8 cellular contexts compared by ENCODE assay signal in genomic region chr1:35269989-35270289, GRCh38. TPM values are rescaled to one million over a fixed set of nuclear protein-coding genes. Genes with fewer than 3 reads are reported as not detected.
A peak's percentile ranks its signal among the peaks of the same experiment; 100 is the strongest.
DNase-seq lines count a peak whose midpoint lies in the region; ATAC-seq and TF ChIP-seq lines count a peak whose summit lies in the region.

No MANE protein-coding gene starts in this region.

- no peak for TF ChIP-seq POLR2A in thyroid gland (IDR thresholded peaks at IDR 0.05)

- TF ChIP-seq CTCF in left lung (IDR thresholded peaks at IDR 0.05) (no peak), thoracic aorta (IDR thresholded peaks at IDR 0.05) (no peak), thyroid gland (IDR thresholded peaks at IDR 0.05) (no peak)

- H3K27me3 Mint-ChIP-seq in activated T-cell treated with anti-CD3 and anti-CD28 coated beads, Interleukin-2, amount 50 U/mL, for 4 hours (ENCODE audit: low read depth), result peaks cover 4% of the 10 kb centered on the region
- peaks cover 5% of the 10 kb centered on the region for H3K27me3 Mint-ChIP-seq in activated naive CD8-positive, alpha-beta T cell treated with anti-CD3 and anti-CD28 coated beads, Interleukin-2, amount 10 ng/mL, durations not matched to agents 7 days and 5 days

- H3K4me3 Mint-ChIP-seq in activated T-cell treated with anti-CD3 and anti-CD28 coated beads, Interleukin-2, amount 50 U/mL, for 4 hours, result peak overlapping the region; percentile 87
- peak overlapping the region; percentile 80 for H3K4me3 Mint-ChIP-seq in activated naive CD8-positive, alpha-beta T cell treated with anti-CD3 and anti-CD28 coated beads, Interleukin-2, amount 10 ng/mL, durations not matched to agents 7 days and 5 days

- H3K27me3 ChIP-seq in left lung (no peaks in the 10 kb centered on the region), thoracic aorta (replicated peaks; ENCODE audit: insufficient read depth) (no peaks in the 10 kb centered on the region), thyroid gland (no peaks in the 10 kb centered on the region)

- POLR2A ChIA-PET in activated naive CD8-positive, alpha-beta T cell treated with anti-CD3 and anti-CD28 coated beads, Interleukin-2, amount 10 ng/mL, durations not matched to agents 7 days and 5 days (lab: Charles Lee), result no interaction called here

- H3K4me1 Mint-ChIP-seq in activated T-cell treated with anti-CD3 and anti-CD28 coated beads, Interleukin-2, amount 50 U/mL, for 4 hours (ENCODE audit: low read depth), result peaks cover 29% of the 10 kb centered on the region
- peaks cover 18% of the 10 kb centered on the region for H3K4me1 Mint-ChIP-seq in activated naive CD8-positive, alpha-beta T cell treated with anti-CD3 and anti-CD28 coated beads, Interleukin-2, amount 10 ng/mL, durations not matched to agents 7 days and 5 days

- no peaks in the 10 kb centered on the region for H3K9me3 Mint-ChIP-seq in activated T-cell treated with anti-CD3 and anti-CD28 coated beads, Interleukin-2, amount 50 U/mL, for 4 hours
- peaks cover 3% of the 10 kb centered on the region for H3K9me3 Mint-ChIP-seq in activated naive CD8-positive, alpha-beta T cell treated with anti-CD3 and anti-CD28 coated beads, Interleukin-2, amount 10 ng/mL, durations not matched to agents 7 days and 5 days

- intact Hi-C loops in left lung (cut with DNase I) (no loop called here), thyroid gland (cut with DNase I) (no loop called here)

- H3K4me1 ChIP-seq in left lung, result peaks cover 0 to 19% of the 10 kb centered on the region in 2 donors
- peaks cover 13 to 25% of the 10 kb centered on the region in 2 donors for H3K4me1 ChIP-seq in thoracic aorta (ENCODE audit: control insufficient read depth in 1 of 2, low read depth in 2 of 2)
- H3K4me1 ChIP-seq in thyroid gland, result peaks cover 11 to 13% of the 10 kb centered on the region in 2 donors

- no peaks in the 10 kb centered on the region for H3K36me3 ChIP-seq in left lung
- no peaks in the 10 kb centered on the region for H3K36me3 ChIP-seq in thoracic aorta
- no peaks in the 10 kb centered on the region for H3K36me3 ChIP-seq in thyroid gland

- H3K4me3 ChIP-seq in left lung (peak overlapping the region; percentile 72 to 76), thoracic aorta (peak overlapping the region; percentile 93), thyroid gland (replicated peaks in 1 of 3) (peak overlapping the region in 1 of 3 donors; percentile 100)

- no peak for DNase-seq in activated T-cell treated with anti-CD3 and anti-CD28 coated beads, Interleukin-2, amount 50 U/mL, for 4 hours
- DNase-seq in activated T-cell treated with anti-CD3 and anti-CD28 coated beads for 4 hours (no peak), left lung (no peak), thoracic aorta (ENCODE audit: low spot score) (no peak), thyroid gland (no peak), anterior cingulate cortex (lab: John Stamatoyannopoulos, UW) (no peak)
- DNase-seq in activated naive CD8-positive, alpha-beta T cell treated with anti-CD3 and anti-CD28 coated beads, Interleukin-2, amount 10 ng/mL, durations not matched to agents 7 days and 5 days, result no peak

- ATAC-seq in activated T-cell treated with anti-CD3 and anti-CD28 coated beads, Interleukin-2, amount 50 U/mL, for 4 hours, result no peak
- no peak for ATAC-seq in activated naive CD8-positive, alpha-beta T cell treated with anti-CD3 and anti-CD28 coated beads, Interleukin-2, amount 10 ng/mL, durations not matched to agents 7 days and 5 days (ENCODE audit: low read depth)
- ATAC-seq in left lung (no peak), thoracic aorta (ENCODE audit: insufficient number of reproducible peaks, low FRiP score, low read depth) (no peak), HG02759 (IDR thresholded peaks at IDR 0.05; ENCODE audit: unreplicated experiment) (no peak)

- H3K27ac Mint-ChIP-seq in activated naive CD8-positive, alpha-beta T cell treated with anti-CD3 and anti-CD28 coated beads, Interleukin-2, amount 10 ng/mL, durations not matched to agents 7 days and 5 days, result no peak overlapping the region

- H3K36me3 Mint-ChIP-seq in activated T-cell treated with anti-CD3 and anti-CD28 coated beads, Interleukin-2, amount 50 U/mL, for 4 hours (ENCODE audit: insufficient read depth), result peaks cover 7% of the 10 kb centered on the region
- peaks cover 6% of the 10 kb centered on the region for H3K36me3 Mint-ChIP-seq in activated naive CD8-positive, alpha-beta T cell treated with anti-CD3 and anti-CD28 coated beads, Interleukin-2, amount 10 ng/mL, durations not matched to agents 7 days and 5 days

- WGBS in thyroid gland, 2 donors, result 88 to 90% methylated on average over 2 of the region's 2 CpGs

- H3K9me3 ChIP-seq in left lung, result no peaks in the 10 kb centered on the region
- no peaks in the 10 kb centered on the region for H3K9me3 ChIP-seq in thoracic aorta
- H3K9me3 ChIP-seq in thyroid gland, result no peaks in the 10 kb centered on the region

- peak overlapping the region in 1 of 2 donors; percentile 82 for H3K27ac ChIP-seq in left lung
- no peak overlapping the region for H3K27ac ChIP-seq in thoracic aorta
- no peak overlapping the region for H3K27ac ChIP-seq in thyroid gland

RNA-seq across cellular contexts. Expression of gene ZMYM4, which starts 1.4 kb away (rescaled TPM):
- 10 to 100 TPM; 24.2 to 28.9 (median 26.0) TPM for total RNA-seq in activated T-cell treated with anti-CD3 and anti-CD28 coated beads, Interleukin-2, amount 50 U/mL, for 4 hours
- 10 to 100 TPM; 29.5 to 29.8 TPM for total RNA-seq in activated naive CD8-positive, alpha-beta T cell treated with anti-CD3 and anti-CD28 coated beads, Interleukin-2, amount 10 ng/mL, durations not matched to agents 7 days and 5 days
- 10 to 100 TPM; 47.7 to 51.5 TPM for total RNA-seq in left lung
- total RNA-seq in thoracic aorta, result 10 to 100 TPM; 29.0 to 42.8 TPM
- total RNA-seq in thyroid gland, result 10 to 100 TPM; 46.8 to 71.6 (median 56.0) TPM
